In genomic region chr9:122347348-122348287, GRCh38 we compare ENCODE assay signal across 8 cellular contexts. TPM values are rescaled to one million over a fixed set of nuclear protein-coding genes. Genes with fewer than 3 reads are reported as not detected.
DNase-seq lines count a peak whose midpoint lies in the region; ATAC-seq, FAIRE-seq and TF ChIP-seq lines count a peak whose summit lies in the region.

No MANE protein-coding gene starts in this region.

- H2AFZ ChIP-seq in hepatocyte: peak overlapping the region; percentile 91

- peak overlapping the region; percentile 98 for H3K4me2 ChIP-seq in hepatocyte

- H3K27me3 Mint-ChIP-seq in activated T-helper 17 cell treated with anti-CD3 and anti-CD28 coated beads, Interleukin-2, amount 50 U/mL, for 72 hours: peaks cover 43% of the 10 kb centered on the region

- DNase-seq in ACHN (peak; percentile 36), HTR-8/SVneo (ENCODE audit: insufficient read length, low spot score) (peak; percentile 30), hepatocyte (ENCODE audit: low spot score) (peak; percentile 42), small intestine (peak; percentile 73), ureter (ENCODE audit: low spot score) (no peak), NCI-H1417 treated with DMSO at 0.1 percent for 48 hours (lab: John Stamatoyannopoulos, UW) (no peak)

- H3K9me2 ChIP-seq in hepatocyte (replicated peaks; ENCODE audit: insufficient read depth): no peaks in the 10 kb centered on the region

- no peaks in the 10 kb centered on the region for H3K4me1 Mint-ChIP-seq in activated T-helper 17 cell treated with anti-CD3 and anti-CD28 coated beads, Interleukin-2, amount 50 U/mL, for 72 hours

- H3K36me3 ChIP-seq in hepatocyte (replicated peaks; ENCODE audit: insufficient read depth, low read depth) (no peaks in the 10 kb centered on the region), small intestine (ENCODE audit: control insufficient read depth in 2 of 2, insufficient read depth in 2 of 2, low read length in 2 of 2) (no peaks in the 10 kb centered on the region)

- no peaks in the 10 kb centered on the region for H3K9me3 Mint-ChIP-seq in activated T-helper 17 cell treated with anti-CD3 and anti-CD28 coated beads, Interleukin-2, amount 50 U/mL, for 72 hours

- no peaks in the 10 kb centered on the region for H3K79me2 ChIP-seq in hepatocyte

- no peaks in the 10 kb centered on the region for H4K20me1 ChIP-seq in hepatocyte (ENCODE audit: insufficient read depth, poor library complexity, severe bottlenecking)

- peak; percentile 14 for ATAC-seq in activated T-helper 17 cell treated with anti-CD3 and anti-CD28 coated beads, Interleukin-2, amount 50 U/mL, for 72 hours (replicated peaks)
- no peak for ATAC-seq in HG02885 (IDR thresholded peaks at IDR 0.05; ENCODE audit: poor library complexity, unreplicated experiment)

- WGBS in hepatocyte (ENCODE audit: low lambda C conversion rate, missing lambda C conversion rate): 44% methylated on average over 16 of the region's 16 CpGs
- WGBS in small intestine, 3 donors: 14 to 35% (median 26%) methylated on average over 16 of the region's 16 CpGs

- H3K27ac ChIP-seq in hepatocyte (no peak overlapping the region), small intestine (ENCODE audit: low read depth in 1 of 2, low read length in 1 of 2) (peak overlapping the region in 1 of 2 donors; percentile 65)

- no peak for FAIRE-seq in HTR-8/SVneo (lab: Jason Lieb, UNC)
- no peak for FAIRE-seq in small intestine (lab: Jason Lieb, UNC)

- no peak overlapping the region for H3K27ac Mint-ChIP-seq in activated T-helper 17 cell treated with anti-CD3 and anti-CD28 coated beads, Interleukin-2, amount 50 U/mL, for 72 hours

- no peaks in the 10 kb centered on the region for H3K9me3 ChIP-seq in hepatocyte (ENCODE audit: low read depth)
- no peaks in the 10 kb centered on the region for H3K9me3 ChIP-seq in small intestine (ENCODE audit: control insufficient read depth, low read depth)

- peak overlapping the region; percentile 70 for H3K4me3 ChIP-seq in hepatocyte
- peak overlapping the region; percentile 33 to 59 for H3K4me3 ChIP-seq in small intestine (ENCODE audit: low read depth in 1 of 2, low read length in 2 of 2)

- peak overlapping the region; percentile 61 for H3K4me3 Mint-ChIP-seq in activated T-helper 17 cell treated with anti-CD3 and anti-CD28 coated beads, Interleukin-2, amount 50 U/mL, for 72 hours

- no peaks in the 10 kb centered on the region for H3K36me3 Mint-ChIP-seq in activated T-helper 17 cell treated with anti-CD3 and anti-CD28 coated beads, Interleukin-2, amount 50 U/mL, for 72 hours (ENCODE audit: low read depth)

- TF ChIP-seq CTCF in hepatocyte (IDR thresholded peaks at IDR 0.05; ENCODE audit: poor library complexity): no peak

- peaks cover 31% of the 10 kb centered on the region for H3K27me3 ChIP-seq in hepatocyte
- no peaks in the 10 kb centered on the region for H3K27me3 ChIP-seq in small intestine (ENCODE audit: control insufficient read depth in 2 of 2, insufficient read depth in 2 of 2, low read length in 2 of 2)

- peaks cover 12% of the 10 kb centered on the region for H3K4me1 ChIP-seq in hepatocyte (ENCODE audit: insufficient read depth)
- H3K4me1 ChIP-seq in small intestine (ENCODE audit: control insufficient read depth in 2 of 2, insufficient read depth in 1 of 2, low read depth in 1 of 2, low read length in 1 of 2): peaks cover 2 to 4% of the 10 kb centered on the region in 2 donors

- in situ Hi-C loops in ACHN (cut with HindIII; ENCODE audit: low pct_ligation_motif_present, low pct_unique_long_range_greater_than_20kb, low sequenced_read_pairs): no loop called here

RNA-seq across cellular contexts. Expression of gene PTGS1, which starts 23.2 kb away (rescaled TPM):
- under 1 TPM; 0.13 to 0.37 TPM for total RNA-seq in activated T-helper 17 cell treated with anti-CD3 and anti-CD28 coated beads, Interleukin-2, amount 50 U/mL, for 72 hours
- total RNA-seq in hepatocyte (4.2 and 5.4 TPM in 2 replicates), ureter (12.5 TPM)
- polyA plus RNA-seq in hepatocyte (7.3 and 11.1 TPM in 2 replicates), small intestine (1 to 10 TPM; 1.8 to 7.5 (median 2.4) TPM)

Comparison
In these comparisons a context has a peak if more than half of its experiments do, and no peak if none do; other contexts are left out.
1. DNase-seq: peak in ACHN (single experiment), HTR-8/SVneo (single experiment), hepatocyte (single experiment) and small intestine (single experiment); none in ureter (single experiment) and NCI-H1417 treated with DMSO at 0.1 percent for 48 hours (single experiment).